In genomic region chr22:22935546-22936157, GRCh38 we compare ENCODE assay signal across 11 cellular contexts. TPM values are rescaled to one million over a fixed set of nuclear protein-coding genes. Genes with fewer than 3 reads are reported as not detected.
DNase-seq lines count a peak whose midpoint lies in the region; ATAC-seq and TF ChIP-seq lines count a peak whose summit lies in the region.
"Had no signal": no experiment of that assay in that cellular context is flagged by ENCODE, and none has a peak within 500 bp of the region (broad histone marks: within the 10 kb centered on the region; RNA-seq: fewer than 3 reads in every experiment).

No MANE protein-coding gene starts in this region.

- peak; percentile 49; the same call in 1 of the 2 replicates for TF ChIP-seq CTCF in HFFc6 (IDR thresholded peaks at IDR 0.05)
- no peak for TF ChIP-seq CTCF in psoas muscle (IDR thresholded peaks at IDR 0.05)

- 53 to 68% (median 64%) methylated on average over 4 of the region's 4 CpGs for WGBS in psoas muscle, 3 donors

- no peaks in the 10 kb centered on the region for H3K27me3 ChIP-seq in psoas muscle (ENCODE audit: insufficient read depth in 3 of 3, low read length in 2 of 3)

- H3K27me3 Mint-ChIP-seq in HFFc6 (ENCODE audit: insufficient read depth) = peaks cover 13% of the 10 kb centered on the region

- no peaks in the 10 kb centered on the region for H3K4me1 Mint-ChIP-seq in HFFc6 (ENCODE audit: low read depth)

- H3K27ac Mint-ChIP-seq in HFFc6 = no peak overlapping the region

- no peak overlapping the region for H3K27ac ChIP-seq in psoas muscle

- H3K36me3 ChIP-seq in psoas muscle (ENCODE audit: insufficient read depth in 1 of 2, low read depth in 1 of 2) = no peaks in the 10 kb centered on the region

- no peak for DNase-seq in activated CD4-positive, CD25-positive, alpha-beta regulatory T cell treated with anti-CD3 and anti-CD28 coated beads, Interleukin-2, amount 50 U/mL, for 72 hours
- DNase-seq in HFFc6 (no peak), MV-4-11 (lab: John Stamatoyannopoulos, UW) (peak; percentile 97), psoas muscle (peak; percentile 9 to 36), NCI-H524 (lab: John Stamatoyannopoulos, UW) (no peak), NCI-H2196 (lab: John Stamatoyannopoulos, UW; ENCODE audit: unreplicated experiment) (no peak), AG08395 (ENCODE audit: low spot score) (no peak)
- DNase-seq: cerebellar nuclear complex had no signal

- no peak overlapping the region for H3K4me3 Mint-ChIP-seq in HFFc6
- H3K4me3 Mint-ChIP-seq: neural crest cell had no signal

- peak; percentile 49 to 60 for ATAC-seq in activated CD4-positive, CD25-positive, alpha-beta regulatory T cell treated with anti-CD3 and anti-CD28 coated beads, Interleukin-2, amount 50 U/mL, for 24 hours
- ATAC-seq in psoas muscle = no peak
- ATAC-seq: A549 had no signal

- no peaks in the 10 kb centered on the region for H3K9me3 ChIP-seq in psoas muscle
- H3K9me3 ChIP-seq: A549 had no signal

- no peak overlapping the region for H3K4me3 ChIP-seq in psoas muscle
- H3K4me3 ChIP-seq: A549 had no signal

- no peaks in the 10 kb centered on the region for H3K9me3 Mint-ChIP-seq in HFFc6
- H3K9me3 Mint-ChIP-seq: neural crest cell had no signal

- no peaks in the 10 kb centered on the region for H3K36me3 Mint-ChIP-seq in HFFc6 (ENCODE audit: low read depth)

- no peaks in the 10 kb centered on the region for H3K4me1 ChIP-seq in psoas muscle

- intact Hi-C loops in psoas muscle (cut with DNase I) = no loop called here

RNA-seq across cellular contexts. Expression of gene IGLL5, which starts 48.0 kb away (rescaled TPM):
- total RNA-seq in HFFc6 (2021; fragmentation: NEBNext Ultra II Directional; extraction: Animal tissue kit (Norgen Biotek cat#: 25700)) = not detected
- total RNA-seq in psoas muscle = under 1 TPM in 2 of 4 donors, not detected in 2; 0.45 to 0.50 TPM
- polyA plus RNA-seq in psoas muscle = under 1 TPM in 1 of 3 donors, not detected in 2; 0.06 TPM
- total RNA-seq: neural crest cell had no signal
- polyA plus RNA-seq: A549 had no signal

Comparison
In these comparisons a context has a peak if more than half of its experiments do, and no peak if none do; other contexts are left out.
1. ATAC-seq: peak in activated CD4-positive, CD25-positive, alpha-beta regulatory T cell treated with anti-CD3 and anti-CD28 coated beads, Interleukin-2, amount 50 U/mL, for 24 hours (2 of 2); none in psoas muscle (0 of 4).
2. DNase-seq: peak in MV-4-11 (single experiment) and psoas muscle (2 of 2); none in activated CD4-positive, CD25-positive, alpha-beta regulatory T cell treated with anti-CD3 and anti-CD28 coated beads, Interleukin-2, amount 50 U/mL, for 72 hours (single experiment), HFFc6 (single experiment), NCI-H524 (0 of 2), NCI-H2196 (single experiment) and AG08395 (single experiment).